ENCODE assay signal across 15 cellular contexts in the genomic region with DNA sequence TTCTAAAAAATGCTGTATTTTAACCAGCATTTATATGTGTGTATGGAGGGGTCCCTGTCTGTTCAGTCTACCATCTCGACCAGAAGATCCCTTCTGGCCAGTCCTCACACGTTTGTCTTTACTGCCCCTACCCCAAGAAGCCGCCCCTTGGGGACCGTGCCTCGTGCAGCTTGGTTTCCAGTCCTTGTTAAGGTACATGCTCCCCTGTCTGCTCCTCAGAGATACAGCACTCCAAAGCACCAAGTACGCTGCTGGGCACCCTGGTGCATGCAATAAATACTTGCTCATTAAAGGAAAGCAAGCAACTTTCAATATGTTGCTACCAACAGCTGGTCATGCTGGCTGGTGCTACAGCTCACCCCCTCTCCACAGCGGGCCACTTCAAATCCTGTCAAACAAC.
DNase-seq lines count a peak whose midpoint lies in the region; ATAC-seq and TF ChIP-seq lines count a peak whose summit lies in the region.
"Had no signal": no experiment of that assay in that cellular context is flagged by ENCODE, and none has a peak within 500 bp of the region (broad histone marks: within the 10 kb centered on the region; RNA-seq: fewer than 3 reads in every experiment).

No MANE protein-coding gene starts in this region.

- H3K4me3 Mint-ChIP-seq in endothelial cell (ENCODE audit: unreplicated experiment), result peak overlapping the region; percentile 37
- H3K4me3 Mint-ChIP-seq: CD8-positive, alpha-beta T cell; IgD-negative memory B cell had no signal

- ATAC-seq in HG02840 (IDR thresholded peaks at IDR 0.05; ENCODE audit: low FRiP score, unreplicated experiment) (no peak), GM19452 (IDR thresholded peaks at IDR 0.05; ENCODE audit: unreplicated experiment) (no peak)
- ATAC-seq: CD8-positive, alpha-beta T cell had no signal

- peaks cover 36% of the 10 kb centered on the region for H3K36me3 Mint-ChIP-seq in endothelial cell (ENCODE audit: low read depth, unreplicated experiment)
- H3K36me3 Mint-ChIP-seq: CD8-positive, alpha-beta T cell; IgD-negative memory B cell had no signal

- H3K4me1 Mint-ChIP-seq in endothelial cell (ENCODE audit: unreplicated experiment), result peaks cover 22% of the 10 kb centered on the region

- H3K27ac Mint-ChIP-seq in endothelial cell (ENCODE audit: unreplicated experiment), result no peak overlapping the region
- H3K27ac Mint-ChIP-seq: CD8-positive, alpha-beta T cell; IgD-negative memory B cell had no signal

- H3K9me3 Mint-ChIP-seq in endothelial cell (ENCODE audit: unreplicated experiment), result no peaks in the 10 kb centered on the region
- H3K9me3 Mint-ChIP-seq: CD8-positive, alpha-beta T cell; IgD-negative memory B cell had no signal

- DNase-seq in NCI-H1417 (lab: John Stamatoyannopoulos, UW) (peak in 2 of 3 experiments; percentile 16 to 66), NCI-H1417 treated with DMSO at 0.1 percent for 48 hours (lab: John Stamatoyannopoulos, UW) (no peak), D341Med (ENCODE audit: low spot score) (peak; percentile 73), NCI-H2171 (lab: John Stamatoyannopoulos, UW) (peak; percentile 42), endothelial cell (ENCODE audit: low spot score) (no peak)
- DNase-seq in stimulated activated CD4-positive, alpha-beta T cell treated with anti-CD3 and anti-CD28 coated beads, Interleukin-2, amount 100 ng/mL, for 48 hours, result no peak
- DNase-seq: CD8-positive, alpha-beta T cell; DND-41; H7; NCI-H1436 treated with DMSO at 0.1 percent for 48 hours; RPMI8226; SIG-M5 had no signal

- TF ChIP-seq CTCF in endothelial cell (IDR thresholded peaks at IDR 0.05; ENCODE audit: unreplicated experiment), result no peak

- peaks cover 11% of the 10 kb centered on the region for H3K27me3 Mint-ChIP-seq in endothelial cell (ENCODE audit: unreplicated experiment)

Comparison
In these comparisons a context has a peak if more than half of its experiments do, and no peak if none do; other contexts are left out.
1. DNase-seq: peak in NCI-H1417 (2 of 3), D341Med (single experiment) and NCI-H2171 (single experiment); none in NCI-H1417 treated with DMSO at 0.1 percent for 48 hours (single experiment), endothelial cell (single experiment) and stimulated activated CD4-positive, alpha-beta T cell treated with anti-CD3 and anti-CD28 coated beads, Interleukin-2, amount 100 ng/mL, for 48 hours (0 of 2).